20 cellular contexts compared by ENCODE assay signal in the genomic region with DNA sequence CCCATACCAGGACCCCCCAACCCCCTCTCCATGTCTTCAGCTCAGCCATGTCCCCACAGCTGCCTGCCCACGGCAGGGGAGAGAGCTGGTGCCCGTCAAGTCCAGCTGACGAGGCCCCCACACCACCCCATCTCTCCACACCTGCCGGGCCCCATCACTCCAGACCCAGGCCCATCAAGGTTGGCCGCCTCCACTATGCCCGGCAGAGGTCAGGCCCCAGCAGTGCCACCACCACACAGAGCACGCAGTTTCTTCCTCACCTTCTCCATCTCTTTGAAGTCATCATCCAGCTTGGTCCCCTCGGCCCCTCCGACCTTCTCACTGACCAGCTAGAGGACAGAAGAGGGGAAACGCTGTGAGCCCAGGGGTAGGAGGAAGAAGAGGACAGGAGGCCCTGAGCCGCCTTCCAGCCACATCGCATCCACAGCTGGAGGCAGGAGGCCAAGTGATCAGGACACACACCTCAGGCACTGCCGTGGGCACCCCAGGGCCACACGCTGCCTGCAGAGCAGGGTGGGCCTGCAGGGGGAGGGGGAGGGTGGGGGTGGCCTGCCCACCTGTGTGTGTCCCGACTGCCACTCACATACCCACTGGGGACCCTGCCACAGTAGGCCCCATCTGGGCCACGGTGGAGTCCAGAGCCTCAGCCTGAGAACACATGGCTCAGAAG. TPM values are rescaled to one million over a fixed set of nuclear protein-coding genes. Genes with fewer than 3 reads are reported as not detected.
A peak's percentile ranks its signal among the peaks of the same experiment; 100 is the strongest.
DNase-seq lines count a peak whose midpoint lies in the region; ATAC-seq and TF ChIP-seq lines count a peak whose summit lies in the region.
"Had no signal": no experiment of that assay in that cellular context is flagged by ENCODE, and none has a peak within 500 bp of the region (broad histone marks: within the 10 kb centered on the region; RNA-seq: fewer than 3 reads in every experiment).

No MANE protein-coding gene starts in this region.

- no peak for TF ChIP-seq CTCF in omental fat pad (IDR thresholded peaks at IDR 0.05)

- POLR2A ChIA-PET in CD8-positive, alpha-beta memory T cell (lab: Charles Lee) = no interaction called here

- CTCF ChIA-PET in CD8-positive, alpha-beta memory T cell (lab: Charles Lee) = interaction anchor here (3.5 kb wide), 1 partner anchor 14 kb away, joined by 11 read pairs; no protein-coding TSS in a partner anchor

- H3K9me3 ChIP-seq in effector memory CD4-positive, alpha-beta T cell (ENCODE audit: control insufficient read depth, low read length) = no peaks in the 10 kb centered on the region
- no peaks in the 10 kb centered on the region for H3K9me3 ChIP-seq in CD8-positive, alpha-beta memory T cell (ENCODE audit: low read length)
- H3K9me3 ChIP-seq: tibial artery had no signal

- peaks cover 40% of the 10 kb centered on the region for H3K36me3 ChIP-seq in effector memory CD4-positive, alpha-beta T cell (ENCODE audit: control insufficient read depth, insufficient read depth, low read length)
- peaks cover 5% of the 10 kb centered on the region for H3K36me3 ChIP-seq in CD8-positive, alpha-beta memory T cell (ENCODE audit: insufficient read depth, low read length)

- DNase-seq in activated naive CD4-positive, alpha-beta T cell treated with anti-CD3 and anti-CD28 coated beads, Interleukin-2, amount 50 U/mL, for 72 hours (ENCODE audit: low spot score in 2 of 2) = no peak
- no peak for DNase-seq in activated naive CD4-positive, alpha-beta T cell (lab: John Stamatoyannopoulos, UW)
- no peak for DNase-seq in activated naive CD8-positive, alpha-beta T cell treated with anti-CD3 and anti-CD28 coated beads, Interleukin-2, amount 50 U/mL, for 24 hours
- no peak for DNase-seq in natural killer cell treated with Interleukin-12 subunit alpha and Interleukin-12 subunit beta and Interleukin-15 and Interleukin-18, amount 100 ng/mL, for 72 hours (ENCODE audit: low spot score)
- no peak for DNase-seq in effector memory CD4-positive, alpha-beta T cell
- DNase-seq in CD8-positive, alpha-beta memory T cell = no peak
- DNase-seq in omental fat pad (ENCODE audit: low spot score) = no peak
- DNase-seq in NCI-H345 treated with DMSO at 0.1 percent for 48 hours (lab: John Stamatoyannopoulos, UW; ENCODE audit: unreplicated experiment) = no peak
- DNase-seq: activated CD8-positive, alpha-beta memory T cell treated with anti-CD3 and anti-CD28 coated beads, Interleukin-2, amount 10 ng/mL, durations not matched to agents 7 days and 5 days; amniotic stem cell; erythroblast; foreskin keratinocyte; GOT3; PC-3; stimulated activated naive CD8-positive, alpha-beta T cell treated with anti-CD3 and anti-CD28 coated beads, Interleukin-15, Interleukin-2, amounts not matched to agents 100 U/mL and 50 U/mL, for 24 hours had no signal

- H3K4me3 Mint-ChIP-seq in activated naive CD8-positive, alpha-beta T cell treated with anti-CD3 and anti-CD28 coated beads, Interleukin-2, amount 50 U/mL, for 24 hours = no peak overlapping the region
- H3K4me3 Mint-ChIP-seq in natural killer cell treated with Interleukin-12 subunit alpha and Interleukin-12 subunit beta and Interleukin-15 and Interleukin-18, amount 100 ng/mL, for 72 hours = no peak overlapping the region
- no peak overlapping the region for H3K4me3 Mint-ChIP-seq in CD8-positive, alpha-beta memory T cell
- H3K4me3 Mint-ChIP-seq: activated CD8-positive, alpha-beta memory T cell treated with anti-CD3 and anti-CD28 coated beads, Interleukin-2, amount 10 ng/mL, durations not matched to agents 7 days and 5 days; WTC11 had no signal

- no peak overlapping the region for H3K4me3 ChIP-seq in effector memory CD4-positive, alpha-beta T cell (ENCODE audit: insufficient read depth, low read depth, low read length, poor library complexity, severe bottlenecking)
- no peak overlapping the region for H3K4me3 ChIP-seq in CD8-positive, alpha-beta memory T cell (ENCODE audit: low read length)
- H3K4me3 ChIP-seq: cardiac muscle cell, K562, tibial artery had no signal

- no peaks in the 10 kb centered on the region for H3K36me3 Mint-ChIP-seq in activated naive CD4-positive, alpha-beta T cell treated with anti-CD3 and anti-CD28 coated beads, Interleukin-2, amount 50 U/mL, for 72 hours
- H3K36me3 Mint-ChIP-seq in activated naive CD8-positive, alpha-beta T cell treated with anti-CD3 and anti-CD28 coated beads, Interleukin-2, amount 50 U/mL, for 24 hours (ENCODE audit: low read depth) = peaks cover 5% of the 10 kb centered on the region
- no peaks in the 10 kb centered on the region for H3K36me3 Mint-ChIP-seq in natural killer cell treated with Interleukin-12 subunit alpha and Interleukin-12 subunit beta and Interleukin-15 and Interleukin-18, amount 100 ng/mL, for 72 hours
- peaks cover 0 to 47% (median 0%) of the 10 kb centered on the region in 3 donors for H3K36me3 Mint-ChIP-seq in CD8-positive, alpha-beta memory T cell

- no peaks in the 10 kb centered on the region for H3K27me3 ChIP-seq in effector memory CD4-positive, alpha-beta T cell (replicated peaks; ENCODE audit: control insufficient read depth, insufficient read depth, low read length, poor library complexity, severe bottlenecking)
- H3K27me3 ChIP-seq in CD8-positive, alpha-beta memory T cell (ENCODE audit: insufficient read depth, low read length, poor library complexity, severe bottlenecking) = no peaks in the 10 kb centered on the region
- H3K27me3 ChIP-seq: cardiac muscle cell, foreskin keratinocyte, tibial artery had no signal

- no peak overlapping the region for H3K27ac ChIP-seq in effector memory CD4-positive, alpha-beta T cell (ENCODE audit: insufficient read depth, low read length, poor library complexity, severe bottlenecking)
- no peak overlapping the region for H3K27ac ChIP-seq in CD8-positive, alpha-beta memory T cell (ENCODE audit: low read depth, low read length)
- H3K27ac ChIP-seq: cardiac muscle cell, foreskin keratinocyte, tibial artery had no signal

- no peaks in the 10 kb centered on the region for H3K27me3 Mint-ChIP-seq in activated naive CD8-positive, alpha-beta T cell treated with anti-CD3 and anti-CD28 coated beads, Interleukin-2, amount 50 U/mL, for 24 hours
- H3K27me3 Mint-ChIP-seq in natural killer cell treated with Interleukin-12 subunit alpha and Interleukin-12 subunit beta and Interleukin-15 and Interleukin-18, amount 100 ng/mL, for 72 hours = no peaks in the 10 kb centered on the region
- H3K27me3 Mint-ChIP-seq in CD8-positive, alpha-beta memory T cell = peaks cover 0 to 1% of the 10 kb centered on the region in 2 donors
- H3K27me3 Mint-ChIP-seq: activated CD8-positive, alpha-beta memory T cell treated with anti-CD3 and anti-CD28 coated beads, Interleukin-2, amount 10 ng/mL, durations not matched to agents 7 days and 5 days; activated T-helper 17 cell treated with anti-CD3 and anti-CD28 coated beads, Interleukin-2, amount 50 U/mL, for 72 hours had no signal

- ATAC-seq in activated naive CD4-positive, alpha-beta T cell treated with anti-CD3 and anti-CD28 coated beads, Interleukin-2, amount 50 U/mL, for 72 hours = no peak
- no peak for ATAC-seq in activated naive CD8-positive, alpha-beta T cell treated with anti-CD3 and anti-CD28 coated beads, Interleukin-2, amount 50 U/mL, for 24 hours
- ATAC-seq in natural killer cell treated with Interleukin-12 subunit alpha and Interleukin-12 subunit beta and Interleukin-15 and Interleukin-18, amount 100 ng/mL, for 72 hours = no peak
- ATAC-seq in omental fat pad (ENCODE audit: low FRiP score) = no peak
- ATAC-seq: activated CD8-positive, alpha-beta memory T cell treated with anti-CD3 and anti-CD28 coated beads, Interleukin-2, amount 10 ng/mL, durations not matched to agents 7 days and 5 days; activated T-helper 17 cell treated with anti-CD3 and anti-CD28 coated beads, Interleukin-2, amount 50 U/mL, for 72 hours; foreskin keratinocyte; K562; PC-3; stimulated activated naive CD8-positive, alpha-beta T cell treated with anti-CD3 and anti-CD28 coated beads, Interleukin-15, Interleukin-2, amounts not matched to agents 100 U/mL and 50 U/mL, for 24 hours; WTC11 had no signal

- peaks cover 36% of the 10 kb centered on the region for H3K4me1 Mint-ChIP-seq in activated naive CD8-positive, alpha-beta T cell treated with anti-CD3 and anti-CD28 coated beads, Interleukin-2, amount 50 U/mL, for 24 hours
- peaks cover 24 to 27% of the 10 kb centered on the region in 2 donors for H3K4me1 Mint-ChIP-seq in natural killer cell treated with Interleukin-12 subunit alpha and Interleukin-12 subunit beta and Interleukin-15 and Interleukin-18, amount 100 ng/mL, for 72 hours (ENCODE audit: low read depth in 2 of 2)
- peaks cover 25 to 39% (median 28%) of the 10 kb centered on the region in 3 donors for H3K4me1 Mint-ChIP-seq in CD8-positive, alpha-beta memory T cell

- peak overlapping the region; percentile 32 to 82 for H3K27ac Mint-ChIP-seq in activated naive CD4-positive, alpha-beta T cell treated with anti-CD3 and anti-CD28 coated beads, Interleukin-2, amount 50 U/mL, for 72 hours
- H3K27ac Mint-ChIP-seq in activated naive CD8-positive, alpha-beta T cell treated with anti-CD3 and anti-CD28 coated beads, Interleukin-2, amount 50 U/mL, for 24 hours = peak overlapping the region; percentile 22
- peak overlapping the region; percentile 93 for H3K27ac Mint-ChIP-seq in natural killer cell treated with Interleukin-12 subunit alpha and Interleukin-12 subunit beta and Interleukin-15 and Interleukin-18, amount 100 ng/mL, for 72 hours
- peak overlapping the region in 4 of 8 donors; percentile 64 to 89 (median 84) for H3K27ac Mint-ChIP-seq in CD8-positive, alpha-beta memory T cell
- H3K27ac Mint-ChIP-seq: activated T-helper 17 cell treated with anti-CD3 and anti-CD28 coated beads, Interleukin-2, amount 50 U/mL, for 72 hours had no signal

- no peaks in the 10 kb centered on the region for H3K9me3 Mint-ChIP-seq in activated naive CD4-positive, alpha-beta T cell treated with anti-CD3 and anti-CD28 coated beads, Interleukin-2, amount 50 U/mL, for 72 hours
- H3K9me3 Mint-ChIP-seq in activated naive CD8-positive, alpha-beta T cell treated with anti-CD3 and anti-CD28 coated beads, Interleukin-2, amount 50 U/mL, for 24 hours = no peaks in the 10 kb centered on the region
- H3K9me3 Mint-ChIP-seq in natural killer cell treated with Interleukin-12 subunit alpha and Interleukin-12 subunit beta and Interleukin-15 and Interleukin-18, amount 100 ng/mL, for 72 hours = no peaks in the 10 kb centered on the region
- no peaks in the 10 kb centered on the region for H3K9me3 Mint-ChIP-seq in CD8-positive, alpha-beta memory T cell
- H3K9me3 Mint-ChIP-seq: activated T-helper 17 cell treated with anti-CD3 and anti-CD28 coated beads, Interleukin-2, amount 50 U/mL, for 72 hours; WTC11 had no signal

- peaks cover 31% of the 10 kb centered on the region for H3K4me1 ChIP-seq in effector memory CD4-positive, alpha-beta T cell (ENCODE audit: control insufficient read depth, insufficient read depth, low read length, poor library complexity, severe bottlenecking)
- H3K4me1 ChIP-seq in CD8-positive, alpha-beta memory T cell (ENCODE audit: insufficient read depth, low read length) = peaks cover 28% of the 10 kb centered on the region

RNA-seq across cellular contexts. Expression of a gene that starts 23.4 kb away (rescaled TPM):
- 10 to 100 TPM; 18.4 to 22.0 TPM for total RNA-seq in activated naive CD4-positive, alpha-beta T cell treated with anti-CD3 and anti-CD28 coated beads, Interleukin-2, amount 50 U/mL, for 72 hours
- 10 to 100 TPM; 28.3 to 73.5 TPM for total RNA-seq in natural killer cell treated with Interleukin-12 subunit alpha and Interleukin-12 subunit beta and Interleukin-15 and Interleukin-18, amount 100 ng/mL, for 72 hours
- 10 to 100 TPM; 17.0 to 18.3 TPM for total RNA-seq in CD8-positive, alpha-beta memory T cell
- polyA plus RNA-seq in CD8-positive, alpha-beta memory T cell = 8.4 TPM
- 1 to 10 TPM; 3.5 to 7.1 (median 6.0) TPM for total RNA-seq in omental fat pad

RNA-seq across cellular contexts. Expression of a gene that starts 28.2 kb away (rescaled TPM):
- 10 to 100 TPM; 17.4 to 22.3 TPM for total RNA-seq in activated naive CD4-positive, alpha-beta T cell treated with anti-CD3 and anti-CD28 coated beads, Interleukin-2, amount 50 U/mL, for 72 hours
- 10 to 100 TPM in 1 of 2 donors, 1 to 10 TPM in 1; 7.3 to 12.8 TPM for total RNA-seq in natural killer cell treated with Interleukin-12 subunit alpha and Interleukin-12 subunit beta and Interleukin-15 and Interleukin-18, amount 100 ng/mL, for 72 hours
- 1 to 10 TPM; 3.9 to 6.1 TPM for total RNA-seq in CD8-positive, alpha-beta memory T cell
- 1.8 TPM for polyA plus RNA-seq in CD8-positive, alpha-beta memory T cell
- total RNA-seq in omental fat pad = 10 to 100 TPM in 2 of 4 donors, 1 to 10 TPM in 2; 4.6 to 18.8 (median 7.7) TPM

RNA-seq across cellular contexts. Expression of a gene that starts 33.5 kb away (rescaled TPM):
- 10 to 100 TPM; 40.9 to 53.4 TPM for total RNA-seq in activated naive CD4-positive, alpha-beta T cell treated with anti-CD3 and anti-CD28 coated beads, Interleukin-2, amount 50 U/mL, for 72 hours
- 10 to 100 TPM; 47.0 to 50.8 TPM for total RNA-seq in natural killer cell treated with Interleukin-12 subunit alpha and Interleukin-12 subunit beta and Interleukin-15 and Interleukin-18, amount 100 ng/mL, for 72 hours
- 10 to 100 TPM; 39.8 to 41.2 TPM for total RNA-seq in CD8-positive, alpha-beta memory T cell
- polyA plus RNA-seq in CD8-positive, alpha-beta memory T cell = 24.7 TPM
- total RNA-seq in omental fat pad = 10 to 100 TPM; 38.0 to 54.9 (median 48.2) TPM

RNA-seq across cellular contexts. Expression of a gene that starts 35.6 kb away (rescaled TPM):
- total RNA-seq in activated naive CD4-positive, alpha-beta T cell treated with anti-CD3 and anti-CD28 coated beads, Interleukin-2, amount 50 U/mL, for 72 hours = 10 to 100 TPM; 67.1 to 93.6 TPM
- 100 to 1,000 TPM in 1 of 2 donors, 10 to 100 TPM in 1; 54.6 to 125 TPM for total RNA-seq in natural killer cell treated with Interleukin-12 subunit alpha and Interleukin-12 subunit beta and Interleukin-15 and Interleukin-18, amount 100 ng/mL, for 72 hours
- total RNA-seq in CD8-positive, alpha-beta memory T cell = 10 to 100 TPM; 65.2 to 69.5 TPM
- polyA plus RNA-seq in CD8-positive, alpha-beta memory T cell = 5.8 TPM
- total RNA-seq in omental fat pad = 1 to 10 TPM; 3.9 to 6.5 (median 4.1) TPM
